8 cellular contexts compared by ENCODE assay signal in the genomic region with DNA sequence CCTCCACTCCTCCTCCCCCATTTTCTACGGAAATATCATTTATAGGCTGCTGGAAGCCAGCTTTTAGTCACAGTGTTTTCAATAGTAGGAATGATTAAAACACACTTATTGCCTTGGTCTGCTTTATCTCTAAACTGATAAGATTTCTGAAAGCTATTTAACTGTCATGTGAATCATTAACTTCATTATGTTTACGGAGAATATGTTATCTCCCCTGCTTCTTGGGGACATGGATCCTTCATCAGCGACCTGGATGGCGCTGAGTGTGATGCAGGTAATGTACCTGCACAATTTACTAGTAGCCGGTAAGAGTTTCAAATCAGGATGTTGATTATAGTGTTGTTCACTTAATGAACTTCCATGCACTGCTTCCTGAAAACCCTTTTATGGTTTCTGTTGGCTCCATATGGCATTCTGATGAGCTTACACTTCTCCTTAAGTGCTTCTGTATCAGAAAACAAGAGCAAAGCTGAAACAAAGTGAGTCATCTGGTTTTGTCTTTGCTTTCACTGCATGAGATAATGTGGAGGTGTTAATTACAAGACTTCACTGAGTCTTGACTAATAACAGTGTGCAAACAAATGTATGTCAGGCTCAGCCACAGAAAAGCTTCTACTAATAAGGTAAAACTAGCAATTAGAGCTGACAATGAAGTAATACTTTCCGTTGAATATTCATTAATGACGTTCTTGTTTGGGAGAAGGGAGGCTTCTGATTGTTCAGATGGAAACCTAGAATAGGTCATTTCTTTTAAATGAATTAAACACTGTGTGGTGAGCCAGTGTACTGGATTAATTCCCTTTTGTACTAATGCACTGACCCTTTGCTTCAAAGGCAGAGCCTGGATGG.
DNase-seq lines count a peak whose midpoint lies in the region; ATAC-seq and TF ChIP-seq lines count a peak whose summit lies in the region.

No MANE protein-coding gene starts in this region.

- H3K4me2 ChIP-seq in smooth muscle cell = peak overlapping the region; percentile 52

- H4K20me1 ChIP-seq in smooth muscle cell (ENCODE audit: low read depth) = no peaks in the 10 kb centered on the region

- DNase-seq in NCI-H1105 (lab: John Stamatoyannopoulos, UW) (peak; percentile 38), colonic mucosa (no peak), smooth muscle cell (lab: John Stamatoyannopoulos, UW; ENCODE audit: unreplicated experiment) (no peak), islet precursor cell (no peak), SJCRH30 (no peak), cerebellum (ENCODE audit: low spot score) (no peak)

- intact Hi-C loops in colonic mucosa (cut with DNase I) = no loop called here

- TF ChIP-seq CTCF in colonic mucosa (IDR thresholded peaks at IDR 0.05) (no peak), smooth muscle cell (IDR thresholded peaks at IDR 0.05; ENCODE audit: borderline replicate concordance, insufficient read depth, poor library complexity, severe bottlenecking) (no peak)

- H3K27ac ChIP-seq in colonic mucosa (peak overlapping the region; percentile 46), smooth muscle cell (ENCODE audit: low read depth) (peak overlapping the region; percentile 3), SJCRH30 (no peak overlapping the region)

- WGBS in smooth muscle cell (ENCODE audit: low lambda C conversion rate) = 22% methylated on average over 7 of the region's 7 CpGs

- H3K9me3 ChIP-seq in colonic mucosa (no peaks in the 10 kb centered on the region), smooth muscle cell (replicated peaks; ENCODE audit: low read depth) (no peaks in the 10 kb centered on the region), SJCRH30 (replicated peaks) (no peaks in the 10 kb centered on the region; the same call in 1 of the 2 replicates)

- peaks cover 7% of the 10 kb centered on the region for H3K4me1 ChIP-seq in colonic mucosa
- peaks cover 41% of the 10 kb centered on the region for H3K4me1 ChIP-seq in smooth muscle cell (ENCODE audit: low read depth)
- H3K4me1 ChIP-seq in SJCRH30 = peaks cover 13% of the 10 kb centered on the region; the same call in 1 of the 2 replicates

- H3K4me3 ChIP-seq in colonic mucosa (no peak overlapping the region), smooth muscle cell (no peak overlapping the region), SJCRH30 (no peak overlapping the region)

- H3K9ac ChIP-seq in colonic mucosa (ENCODE audit: low read depth in 2 of 2, low read length in 2 of 2) = peak overlapping the region in 1 of 2 donors; percentile 57
- H3K9ac ChIP-seq in smooth muscle cell (ENCODE audit: low read depth) = no peak overlapping the region

- H3K36me3 ChIP-seq in colonic mucosa (no peaks in the 10 kb centered on the region), smooth muscle cell (ENCODE audit: low read depth) (no peaks in the 10 kb centered on the region), SJCRH30 (no peaks in the 10 kb centered on the region)

- no peak overlapping the region for H2AFZ ChIP-seq in smooth muscle cell (ENCODE audit: low read depth)

- no peaks in the 10 kb centered on the region for H3K27me3 ChIP-seq in colonic mucosa
- no peaks in the 10 kb centered on the region for H3K27me3 ChIP-seq in smooth muscle cell (ENCODE audit: low read depth)
- H3K27me3 ChIP-seq in SJCRH30 = no peaks in the 10 kb centered on the region

- H3F3A ChIP-seq in smooth muscle cell (ENCODE audit: low read depth) = peaks cover 6% of the 10 kb centered on the region

- H3K79me2 ChIP-seq in smooth muscle cell (ENCODE audit: low read depth) = no peaks in the 10 kb centered on the region

- ATAC-seq in GM18508 (IDR thresholded peaks at IDR 0.05; ENCODE audit: insufficient read depth, unreplicated experiment) (peak; percentile 72), HG02588 (IDR thresholded peaks at IDR 0.05; ENCODE audit: unreplicated experiment) (peak; percentile 74)
